In the genomic region with DNA sequence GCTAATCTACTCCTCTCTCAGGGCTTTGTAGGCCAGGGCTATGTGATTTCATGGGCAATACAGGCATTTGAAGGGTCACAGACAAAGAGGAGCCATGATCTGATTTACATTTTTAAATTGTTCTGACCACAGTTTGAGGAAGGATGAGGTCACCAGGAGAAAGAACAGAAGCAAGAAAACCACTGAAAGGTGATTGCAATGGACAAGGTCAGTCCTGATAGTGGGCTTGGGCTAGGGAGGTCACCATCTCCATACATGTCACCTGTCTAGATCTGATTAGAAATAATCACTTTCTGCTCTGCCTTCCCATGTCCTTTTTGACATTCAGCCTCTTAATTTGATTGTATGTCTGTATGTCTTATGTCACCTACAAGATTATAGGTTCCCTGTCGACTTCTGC, we compare ENCODE assay signal across 17 cellular contexts.
DNase-seq lines count a peak whose midpoint lies in the region; ATAC-seq and TF ChIP-seq lines count a peak whose summit lies in the region.
"Had no signal": no experiment of that assay in that cellular context is flagged by ENCODE, and none has a peak within 500 bp of the region (broad histone marks: within the 10 kb centered on the region; RNA-seq: fewer than 3 reads in every experiment).

No MANE protein-coding gene starts in this region.

- no peaks in the 10 kb centered on the region for H3K79me2 ChIP-seq in osteoblast (ENCODE audit: insufficient read depth, low read length)

- H3K27ac ChIP-seq in HEK293 (ENCODE audit: extremely low read depth, low read depth, low read length): no peak overlapping the region
- H3K27ac ChIP-seq in osteoblast (ENCODE audit: low read depth, low read length): no peak overlapping the region
- H3K27ac ChIP-seq in right cardiac atrium (ENCODE audit: low read length): no peak overlapping the region

- H2AFZ ChIP-seq in osteoblast (ENCODE audit: low read length): no peak overlapping the region

- H3K9me3 ChIP-seq in HEK293 (ENCODE audit: control insufficient read depth, insufficient read depth, low read depth, low read length): no peaks in the 10 kb centered on the region
- no peaks in the 10 kb centered on the region for H3K9me3 ChIP-seq in osteoblast (ENCODE audit: low read depth, low read length)
- H3K9me3 ChIP-seq in right cardiac atrium (ENCODE audit: control insufficient read depth, low read length): no peaks in the 10 kb centered on the region
- H3K9me3 ChIP-seq: BE2C had no signal

- 47% methylated on average over 1 of the region's 1 CpG for WGBS in right cardiac atrium

- POLR2A ChIA-PET in HEK293 (lab: Yijun Ruan, JAX): no interaction called here

- CTCF ChIA-PET in HEK293 (lab: Yijun Ruan, JAX): no interaction called here

- DNase-seq in OCI-M1 (lab: John Stamatoyannopoulos, UW): peak; percentile 53
- DNase-seq in astrocyte of the hippocampus (ENCODE audit: low read depth, low spot score): peak; percentile 2
- peak; percentile 3 for DNase-seq in osteoblast (ENCODE audit: insufficient read length, low spot score, missing footprints)
- no peak for DNase-seq in COR-L47 (lab: John Stamatoyannopoulos, UW)
- DNase-seq in right cardiac atrium: no peak
- DNase-seq: ACHN; BE2C; C1 segment of cervical spinal cord; CD4-positive, CD25-positive, alpha-beta regulatory T cell; CD8-positive, alpha-beta memory T cell; DMS153; DMS79; GDM1 had no signal

- no peaks in the 10 kb centered on the region for H4K20me1 ChIP-seq in osteoblast (ENCODE audit: insufficient read depth, low read length)

- H3K36me3 ChIP-seq in HEK293 (ENCODE audit: control insufficient read depth in 2 of 2, insufficient read depth in 1 of 2, low read length in 2 of 2) (no peaks in the 10 kb centered on the region), osteoblast (ENCODE audit: insufficient read depth, low read length) (no peaks in the 10 kb centered on the region)
- H3K36me3 ChIP-seq: BE2C had no signal

- H3K4me2 ChIP-seq in osteoblast (ENCODE audit: insufficient read depth, low read length): no peak overlapping the region
- H3K4me2 ChIP-seq: GM23338 had no signal

- H3K4me3 ChIP-seq in HEK293 (ENCODE audit: low read depth, low read length) (no peak overlapping the region), osteoblast (ENCODE audit: insufficient read depth, low read length) (no peak overlapping the region), right cardiac atrium (ENCODE audit: low read length) (no peak overlapping the region)
- H3K4me3 ChIP-seq: GM23338 had no signal

- ATAC-seq in GM18867 (IDR thresholded peaks at IDR 0.05; ENCODE audit: unreplicated experiment): no peak
- ATAC-seq in right cardiac atrium: no peak
- ATAC-seq: GM23338, HCT116 had no signal

- H3K27me3 ChIP-seq in osteoblast (ENCODE audit: insufficient read depth, low read length) (no peaks in the 10 kb centered on the region), right cardiac atrium (ENCODE audit: control insufficient read depth, insufficient read depth) (no peaks in the 10 kb centered on the region)
- H3K27me3 ChIP-seq: BE2C had no signal

- no peak for TF ChIP-seq CTCF in HEK293 (tag by site-specific recombination; IDR thresholded peaks at IDR 0.05)
- no peak for TF ChIP-seq CTCF in osteoblast (IDR thresholded peaks at IDR 0.05; ENCODE audit: extremely low read depth, low read depth, low read length)

- H3K4me1 ChIP-seq in HEK293 (ENCODE audit: control insufficient read depth, insufficient read depth, low read length) (peaks cover 11% of the 10 kb centered on the region), osteoblast (ENCODE audit: insufficient read depth, low read length) (no peaks in the 10 kb centered on the region), right cardiac atrium (ENCODE audit: control insufficient read depth, insufficient read depth, low read length) (no peaks in the 10 kb centered on the region)
- H3K4me1 ChIP-seq: BE2C had no signal

- intact Hi-C loops in right cardiac atrium (cut with DNase I): no loop called here

TF ChIP-seq in HEK293, 187 proteins besides CTCF, POLR2A, EP300 and RAD21:
- no peak for TF ChIP-seq ZNF629 (tag by site-specific recombination; IDR thresholded peaks at IDR 0.05)
- TF ChIP-seq SP7 (tag by site-specific recombination; IDR thresholded peaks at IDR 0.05): 0 out of 2 replicates have a peak, but pooled peaks have one; percentile 21

Comparison
In these comparisons a context has a peak if more than half of its experiments do, and no peak if none do; other contexts are left out.
1. DNase-seq: peak in OCI-M1 (single experiment), astrocyte of the hippocampus (single experiment) and osteoblast (single experiment); none in COR-L47 (single experiment) and right cardiac atrium (0 of 3).